1 cellular context compared by ENCODE assay signal in the genomic region with DNA sequence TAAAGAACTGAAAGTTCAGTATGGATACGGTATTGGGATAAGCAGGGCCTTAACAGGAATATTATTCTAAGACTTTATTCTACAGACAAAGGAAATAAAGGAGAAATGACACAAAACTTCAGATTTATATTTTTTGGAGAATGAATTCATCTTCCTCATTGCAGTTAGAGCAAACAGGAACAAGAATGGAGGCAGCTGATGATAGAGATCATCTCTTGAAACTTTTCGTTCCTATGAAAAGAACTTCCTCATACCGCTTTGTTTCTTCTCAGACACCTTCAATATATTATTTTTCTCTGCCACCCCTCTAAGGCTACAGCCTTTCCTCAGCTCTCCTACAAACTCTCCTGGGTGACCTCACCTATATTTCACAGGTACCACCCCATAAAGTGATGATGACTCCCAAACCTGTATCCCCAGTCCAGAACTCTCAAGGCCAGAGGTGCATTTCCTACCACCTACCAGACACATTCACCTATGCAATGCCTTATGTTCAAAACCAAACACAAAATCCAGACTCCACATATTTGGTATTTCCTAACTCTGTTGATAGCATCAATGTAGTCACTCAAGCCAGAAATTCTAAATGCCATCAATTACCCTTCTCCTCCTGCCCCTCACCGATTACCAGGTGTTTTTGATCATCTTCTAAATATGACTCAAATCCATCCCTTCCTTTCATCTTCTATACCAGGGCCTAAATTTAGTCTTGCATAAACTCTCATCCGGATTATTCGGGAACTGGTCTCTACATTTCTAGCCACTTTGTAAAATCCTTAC.
TF ChIP-seq lines count a peak whose summit lies in the region.

No MANE protein-coding gene starts in this region.

TF ChIP-seq in SK-N-SH treated with all-trans-retinoic acid at 6 μM for 48 hours, 23 proteins besides CTCF, POLR2A, EP300 and RAD21 (continued from another document):
- TF ChIP-seq CSRNP3 (CRISPR knock-in tag; IDR thresholded peaks at IDR 0.05) (no peak), CSDC2 (CRISPR knock-in tag; IDR thresholded peaks at IDR 0.05) (no peak), SNAI2 (CRISPR knock-in tag; IDR thresholded peaks at IDR 0.05) (no peak), RARB (CRISPR knock-in tag; IDR thresholded peaks at IDR 0.05) (no peak), OSR1 (CRISPR knock-in tag; IDR thresholded peaks at IDR 0.05) (no peak), ZC3H10 (CRISPR knock-in tag; IDR thresholded peaks at IDR 0.05) (no peak)
